In the genomic region with DNA sequence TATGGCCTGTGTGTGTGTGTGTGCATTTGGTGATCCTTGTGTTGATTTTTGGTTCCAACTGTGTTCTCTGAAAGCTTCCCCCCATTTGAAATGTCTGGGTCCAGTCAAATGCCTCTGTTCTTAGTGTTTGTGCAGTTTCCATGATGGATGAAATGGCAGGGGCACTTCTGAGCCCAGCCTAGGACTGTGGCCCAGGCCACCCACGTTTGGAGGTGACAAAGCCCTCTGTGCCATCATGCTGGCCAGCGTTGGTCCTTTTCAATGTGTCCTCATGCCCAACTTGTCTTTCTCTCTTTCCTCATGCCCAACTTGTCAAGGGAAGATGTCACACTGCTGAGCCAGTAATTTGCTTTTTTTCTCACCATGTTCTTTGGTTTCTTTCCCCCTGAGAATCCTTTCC, we compare ENCODE assay signal across 23 cellular contexts.
A peak's percentile ranks its signal among the peaks of the same experiment; 100 is the strongest.
DNase-seq lines count a peak whose midpoint lies in the region; ATAC-seq, FAIRE-seq and TF ChIP-seq lines count a peak whose summit lies in the region.
"Had no signal": no experiment of that assay in that cellular context is flagged by ENCODE, and none has a peak within 500 bp of the region (broad histone marks: within the 10 kb centered on the region; RNA-seq: fewer than 3 reads in every experiment).

No MANE protein-coding gene starts in this region.

- no peaks in the 10 kb centered on the region for H3K9me3 ChIP-seq in MG63
- no peaks in the 10 kb centered on the region for H3K9me3 ChIP-seq in aorta (ENCODE audit: control insufficient read depth, low read length)
- H3K9me3 ChIP-seq: HAP-1 had no signal

- ATAC-seq in aorta (ENCODE audit: low FRiP score) = no peak
- ATAC-seq in GM18858 (IDR thresholded peaks at IDR 0.05; ENCODE audit: unreplicated experiment) = no peak
- no peak for ATAC-seq in WTC11

- H3K4me3 ChIP-seq in MG63 = peak overlapping the region; percentile 18
- H3K4me3 ChIP-seq in bronchial epithelial cell (ENCODE audit: low read depth, low read length) = no peak overlapping the region
- peak overlapping the region; percentile 18 to 21 for H3K4me3 ChIP-seq in aorta (ENCODE audit: low read length in 2 of 2)
- H3K4me3 ChIP-seq: GM23248, HAP-1 had no signal

- H3K4me1 ChIP-seq in aorta (ENCODE audit: control insufficient read depth in 1 of 2, insufficient read depth in 2 of 2, low read length in 2 of 2) = peaks cover 8 to 11% of the 10 kb centered on the region in 2 donors
- H3K4me1 ChIP-seq: HAP-1 had no signal

- FAIRE-seq in bronchial epithelial cell (lab: Jason Lieb, UNC) = peak; percentile 60
- FAIRE-seq: HTR-8/SVneo, RCC 7860 had no signal

- no peaks in the 10 kb centered on the region for H3K27me3 Mint-ChIP-seq in osteocyte (ENCODE audit: unreplicated experiment)
- peaks cover 5% of the 10 kb centered on the region for H3K27me3 Mint-ChIP-seq in mesothelial cell of epicardium (ENCODE audit: low read depth)
- H3K27me3 Mint-ChIP-seq in WTC11 (ENCODE audit: low read depth) = peaks cover 5% of the 10 kb centered on the region

- DNase-seq in MG63 (no peak), bronchial epithelial cell (ENCODE audit: low read depth) (no peak), osteocyte (ENCODE audit: extremely low spot score, unreplicated experiment) (peak; percentile 60), aorta (no peak), mesothelial cell of epicardium (ENCODE audit: low spot score in 2 of 2, unreplicated experiment in 2 of 2) (no peak), WTC11 (ENCODE audit: low spot score) (no peak)
- DNase-seq: CD4-positive, CD25-positive, alpha-beta regulatory T cell; COR-L47; DMS 273 treated with DMSO at 0.1 percent for 48 hours; DMS79 treated with DMSO at 0.1 percent for 48 hours; GM23248; MV-4-11; NCI-H1105 treated with DMSO at 0.1 percent for 48 hours; NCI-H2029 treated with DMSO at 0.1 percent for 48 hours; NCI-H345; NCI-H524; NCI-H82; OCI-M1 had no signal

- WGBS in aorta, 2 donors = 12 to 38% methylated on average over 2 of the region's 2 CpGs

- H3K27me3 ChIP-seq in MG63 (no peaks in the 10 kb centered on the region), bronchial epithelial cell (ENCODE audit: control insufficient read depth, insufficient read depth, low read length) (peaks cover 10% of the 10 kb centered on the region), aorta (ENCODE audit: control insufficient read depth in 1 of 2, insufficient read depth in 2 of 2, low read length in 1 of 2) (no peaks in the 10 kb centered on the region)

- POLR2A ChIA-PET in WTC11 (lab: Charles Lee) = no interaction called here

- H3K4me3 Mint-ChIP-seq in osteocyte (ENCODE audit: unreplicated experiment) (no peak overlapping the region), mesothelial cell of epicardium (no peak overlapping the region), WTC11 (no peak overlapping the region)
- H3K4me3 Mint-ChIP-seq: CD4-positive, CD25-positive, alpha-beta regulatory T cell had no signal

- H3K9me3 Mint-ChIP-seq in osteocyte (ENCODE audit: unreplicated experiment) (peaks cover 1% of the 10 kb centered on the region), mesothelial cell of epicardium (peaks cover 3% of the 10 kb centered on the region), WTC11 (peaks cover 5% of the 10 kb centered on the region)

- H3K36me3 Mint-ChIP-seq in osteocyte (ENCODE audit: unreplicated experiment) (peaks cover 2% of the 10 kb centered on the region), mesothelial cell of epicardium (no peaks in the 10 kb centered on the region), WTC11 (0 out of 2 replicates have a peak, but pooled peaks cover 2% of the 10 kb centered on the region)
- H3K36me3 Mint-ChIP-seq: CD4-positive, CD25-positive, alpha-beta regulatory T cell had no signal

- H3K27ac Mint-ChIP-seq in osteocyte (ENCODE audit: unreplicated experiment) = peak overlapping the region; percentile 99
- no peak overlapping the region for H3K27ac Mint-ChIP-seq in mesothelial cell of epicardium
- H3K27ac Mint-ChIP-seq in WTC11 = no peak overlapping the region
- H3K27ac Mint-ChIP-seq: CD4-positive, CD25-positive, alpha-beta regulatory T cell had no signal

- no peaks in the 10 kb centered on the region for H3K36me3 ChIP-seq in MG63
- no peaks in the 10 kb centered on the region for H3K36me3 ChIP-seq in bronchial epithelial cell (ENCODE audit: control insufficient read depth, insufficient read depth, low read length)
- no peaks in the 10 kb centered on the region for H3K36me3 ChIP-seq in aorta (ENCODE audit: control insufficient read depth in 1 of 2, insufficient read depth in 2 of 2, low read length in 1 of 2)
- H3K36me3 ChIP-seq: HAP-1 had no signal

- H3K27ac ChIP-seq in aorta (ENCODE audit: low read depth in 1 of 2, low read length in 2 of 2) = peak overlapping the region; percentile 61 to 93
- H3K27ac ChIP-seq: GM23248, KMS-11 had no signal

- CTCF ChIA-PET in WTC11 (lab: Charles Lee) = no interaction called here

- peaks cover 62% of the 10 kb centered on the region for H3K4me1 Mint-ChIP-seq in osteocyte (ENCODE audit: unreplicated experiment)
- H3K4me1 Mint-ChIP-seq in mesothelial cell of epicardium = peaks cover 6% of the 10 kb centered on the region
- H3K4me1 Mint-ChIP-seq in WTC11 = peaks cover 7% of the 10 kb centered on the region
- H3K4me1 Mint-ChIP-seq: CD4-positive, CD25-positive, alpha-beta regulatory T cell had no signal

- intact Hi-C loops in aorta (cut with DNase I) = loop anchor here (5.0 kb wide), 3 partner anchors 73 to 113 kb away; a partner anchor contains a TSS

- no peak for TF ChIP-seq CTCF in bronchial epithelial cell (IDR thresholded peaks at IDR 0.05; ENCODE audit: insufficient read depth, low read length, severe bottlenecking)
- no peak for TF ChIP-seq CTCF in osteocyte (IDR thresholded peaks at IDR 0.05)
- no peak for TF ChIP-seq CTCF in mesothelial cell of epicardium (IDR thresholded peaks at IDR 0.05; ENCODE audit: unreplicated experiment)
- no peak for TF ChIP-seq CTCF in WTC11 (IDR thresholded peaks at IDR 0.05)

TF ChIP-seq in WTC11, 78 proteins besides CTCF, POLR2A, EP300 and RAD21:
- TF ChIP-seq, protein P1, sequence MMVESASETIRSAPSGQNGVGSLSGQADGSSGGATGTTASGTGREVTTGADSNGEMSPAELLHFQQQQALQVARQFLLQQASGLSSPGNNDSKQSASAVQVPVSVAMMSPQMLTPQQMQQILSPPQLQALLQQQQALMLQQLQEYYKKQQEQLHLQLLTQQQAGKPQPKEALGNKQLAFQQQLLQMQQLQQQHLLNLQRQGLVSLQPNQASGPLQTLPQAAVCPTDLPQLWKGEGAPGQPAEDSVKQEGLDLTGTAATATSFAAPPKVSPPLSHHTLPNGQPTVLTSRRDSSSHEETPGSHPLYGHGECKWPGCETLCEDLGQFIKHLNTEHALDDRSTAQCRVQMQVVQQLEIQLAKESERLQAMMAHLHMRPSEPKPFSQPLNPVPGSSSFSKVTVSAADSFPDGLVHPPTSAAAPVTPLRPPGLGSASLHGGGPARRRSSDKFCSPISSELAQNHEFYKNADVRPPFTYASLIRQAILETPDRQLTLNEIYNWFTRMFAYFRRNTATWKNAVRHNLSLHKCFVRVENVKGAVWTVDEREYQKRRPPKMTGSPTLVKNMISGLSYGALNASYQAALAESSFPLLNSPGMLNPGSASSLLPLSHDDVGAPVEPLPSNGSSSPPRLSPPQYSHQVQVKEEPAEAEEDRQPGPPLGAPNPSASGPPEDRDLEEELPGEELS (CRISPR knock-in tag; IDR thresholded peaks at IDR 0.05) = no peak
- TF ChIP-seq ETV6 (CRISPR knock-in tag; IDR thresholded peaks at IDR 0.05) (no peak), ELF4 (CRISPR knock-in tag; IDR thresholded peaks at IDR 0.05; ENCODE audit: low read depth) (no peak), FOXK1 (CRISPR knock-in tag; IDR thresholded peaks at IDR 0.05) (no peak), ZNF671 (CRISPR knock-in tag; IDR thresholded peaks at IDR 0.05) (no peak)
- TF ChIP-seq, protein P2, sequence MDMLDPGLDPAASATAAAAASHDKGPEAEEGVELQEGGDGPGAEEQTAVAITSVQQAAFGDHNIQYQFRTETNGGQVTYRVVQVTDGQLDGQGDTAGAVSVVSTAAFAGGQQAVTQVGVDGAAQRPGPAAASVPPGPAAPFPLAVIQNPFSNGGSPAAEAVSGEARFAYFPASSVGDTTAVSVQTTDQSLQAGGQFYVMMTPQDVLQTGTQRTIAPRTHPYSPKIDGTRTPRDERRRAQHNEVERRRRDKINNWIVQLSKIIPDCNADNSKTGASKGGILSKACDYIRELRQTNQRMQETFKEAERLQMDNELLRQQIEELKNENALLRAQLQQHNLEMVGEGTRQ (CRISPR knock-in tag; IDR thresholded peaks at IDR 0.05) = no peak
- TF ChIP-seq, protein P3, sequence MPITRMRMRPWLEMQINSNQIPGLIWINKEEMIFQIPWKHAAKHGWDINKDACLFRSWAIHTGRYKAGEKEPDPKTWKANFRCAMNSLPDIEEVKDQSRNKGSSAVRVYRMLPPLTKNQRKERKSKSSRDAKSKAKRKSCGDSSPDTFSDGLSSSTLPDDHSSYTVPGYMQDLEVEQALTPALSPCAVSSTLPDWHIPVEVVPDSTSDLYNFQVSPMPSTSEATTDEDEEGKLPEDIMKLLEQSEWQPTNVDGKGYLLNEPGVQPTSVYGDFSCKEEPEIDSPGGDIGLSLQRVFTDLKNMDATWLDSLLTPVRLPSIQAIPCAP (CRISPR knock-in tag; IDR thresholded peaks at IDR 0.05) = no peak
- TF ChIP-seq, protein P4, sequence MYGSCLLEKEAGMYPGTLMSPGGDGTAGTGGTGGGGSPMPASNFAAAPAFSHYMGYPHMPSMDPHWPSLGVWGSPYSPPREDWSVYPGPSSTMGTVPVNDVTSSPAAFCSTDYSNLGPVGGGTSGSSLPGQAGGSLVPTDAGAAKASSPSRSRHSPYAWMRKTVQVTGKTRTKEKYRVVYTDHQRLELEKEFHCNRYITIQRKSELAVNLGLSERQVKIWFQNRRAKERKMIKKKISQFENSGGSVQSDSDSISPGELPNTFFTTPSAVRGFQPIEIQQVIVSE (CRISPR knock-in tag; IDR thresholded peaks at IDR 0.05; ENCODE audit: borderline replicate concordance) = no peak
